7 cellular contexts compared by ENCODE assay signal in genomic region chr3:119294402-119294888, GRCh38. TPM values are rescaled to one million over a fixed set of nuclear protein-coding genes. Genes with fewer than 3 reads are reported as not detected.
DNase-seq lines count a peak whose midpoint lies in the region; ATAC-seq and TF ChIP-seq lines count a peak whose summit lies in the region.

No MANE protein-coding gene starts in this region.

- H4K20me1 ChIP-seq in osteoblast (ENCODE audit: insufficient read depth, low read length), result peaks cover 8% of the 10 kb centered on the region

- H3K4me2 ChIP-seq in osteoblast (ENCODE audit: insufficient read depth, low read length), result peak overlapping the region; percentile 97

- H3K36me3 ChIP-seq in osteoblast (ENCODE audit: insufficient read depth, low read length), result peaks cover 18% of the 10 kb centered on the region
- H3K36me3 ChIP-seq in tibial nerve, result peaks cover 0 to 16% (median 0%) of the 10 kb centered on the region in 3 donors

- 0% methylated on average over 14 to 23 of the region's 43 CpGs for whole genome bisulfite sequencing in tibial nerve, 2 donors

- H2AFZ ChIP-seq in osteoblast (ENCODE audit: low read length), result peak overlapping the region; percentile 89

- H3K79me2 ChIP-seq in osteoblast (ENCODE audit: insufficient read depth, low read length), result peaks cover 52% of the 10 kb centered on the region

- H3K27ac ChIP-seq in osteoblast (ENCODE audit: low read depth, low read length) (peak overlapping the region; percentile 85), tibial nerve (peak overlapping the region; percentile 65 to 98 (median 97))

- H3K27me3 ChIP-seq in osteoblast (ENCODE audit: insufficient read depth, low read length) (no peaks in the 10 kb centered on the region), tibial nerve (no peaks in the 10 kb centered on the region)

- H3K9me3 ChIP-seq in osteoblast (ENCODE audit: low read depth, low read length) (no peaks in the 10 kb centered on the region), tibial nerve (no peaks in the 10 kb centered on the region)

- peak in 1 of 2 donors; percentile 8 for TF ChIP-seq POLR2A in tibial nerve (IDR thresholded peaks at IDR 0.05)

- peak overlapping the region; percentile 84 for H3K4me3 ChIP-seq in fibroblast of pulmonary artery (replicated peaks; ENCODE audit: low read depth, low read length)
- H3K4me3 ChIP-seq in osteoblast (ENCODE audit: insufficient read depth, low read length), result peak overlapping the region; percentile 86
- peak overlapping the region; percentile 56 to 85 (median 81) for H3K4me3 ChIP-seq in tibial nerve

- H3K4me1 ChIP-seq in osteoblast (ENCODE audit: insufficient read depth, low read length) (peaks cover 29% of the 10 kb centered on the region), tibial nerve (peaks cover 0 to 50% (median 27%) of the 10 kb centered on the region in 4 donors)

- ATAC-seq in GM18517 (IDR thresholded peaks at IDR 0.05; ENCODE audit: unreplicated experiment), result peak; percentile 57
- peak; percentile 68 for ATAC-seq in HG02623 (IDR thresholded peaks at IDR 0.05; ENCODE audit: unreplicated experiment)

- DNase-seq in NCI-H2171 (lab: John Stamatoyannopoulos, UW) (peak; percentile 14), activated T-cell treated with anti-CD3 and anti-CD28 coated beads for 4 hours (peak; percentile 40), fibroblast of pulmonary artery (ENCODE audit: low read depth) (no peak), osteoblast (ENCODE audit: insufficient read length, low spot score, missing footprints) (peak; percentile 77), tibial nerve (ENCODE audit: low spot score in 2 of 2) (peak; percentile 24 to 45)

- peak in 1 of 2 donors; percentile 30 for TF ChIP-seq EP300 in tibial nerve (IDR thresholded peaks at IDR 0.05)

- TF ChIP-seq CTCF in fibroblast of pulmonary artery (IDR thresholded peaks at IDR 0.05; ENCODE audit: low read length, missing control alignments), result no peak
- no peak for TF ChIP-seq CTCF in osteoblast (IDR thresholded peaks at IDR 0.05; ENCODE audit: extremely low read depth, low read depth, low read length)
- TF ChIP-seq CTCF in tibial nerve (IDR thresholded peaks at IDR 0.05), result peak in 1 of 5 experiments; percentile 12

RNA-seq across cellular contexts. Expression of gene ARHGAP31, which starts 0.3 kb away (rescaled TPM):
- total RNA-seq in osteoblast (41.5 and 56.5 TPM in 2 replicates), tibial nerve (10 to 100 TPM; 40.5 to 46.5 (median 44.4) TPM)

RNA-seq across cellular contexts. Expression of gene B4GALT4, which starts 53.8 kb away (rescaled TPM):
- total RNA-seq in osteoblast (22.7 and 28.2 TPM in 2 replicates), tibial nerve (10 to 100 TPM; 16.2 to 27.3 (median 21.2) TPM)
